8 cellular contexts compared by ENCODE assay signal in genomic region chr10:87092861-87093460, GRCh38. TPM values are rescaled to one million over a fixed set of nuclear protein-coding genes. Genes with fewer than 3 reads are reported as not detected.
DNase-seq lines count a peak whose midpoint lies in the region; TF ChIP-seq lines count a peak whose summit lies in the region.

No MANE protein-coding gene starts in this region.

- H3K9me3 ChIP-seq in HUES64 (ENCODE audit: insufficient read depth, low read depth, low read length): no peaks in the 10 kb centered on the region

- peaks cover 49% of the 10 kb centered on the region for H3K4me1 Mint-ChIP-seq in osteocyte (ENCODE audit: unreplicated experiment)

- peak overlapping the region; percentile 42 for H3K27ac ChIP-seq in HUES64 (ENCODE audit: low read depth, low read length)

- peak overlapping the region; percentile 86 for H3K4me3 Mint-ChIP-seq in osteocyte (ENCODE audit: unreplicated experiment)

- DNase-seq in EL (peak; percentile 51), fibroblast of peridontal ligament (ENCODE audit: extremely low read depth) (peak; percentile 37), osteocyte (ENCODE audit: extremely low spot score, unreplicated experiment) (no peak), NCI-H2107 (lab: John Stamatoyannopoulos, UW) (no peak), GM19240 (ENCODE audit: insufficient read length, low spot score) (no peak)
- DNase-seq in activated CD4-positive, alpha-beta T cell treated with anti-CD3 and anti-CD28 coated beads for 48 hours: peak; percentile 32
- DNase-seq in activated CD8-positive, alpha-beta memory T cell treated with anti-CD3 and anti-CD28 coated beads, Interleukin-2, amount 50 U/mL, for 48 hours: no peak

- H3K4me1 ChIP-seq in HUES64 (ENCODE audit: insufficient read depth, low read length): peaks cover 20% of the 10 kb centered on the region

- 1% methylated on average over 7 of the region's 7 CpGs for WGBS in HUES64

- peaks cover 23% of the 10 kb centered on the region for H3K36me3 ChIP-seq in HUES64 (ENCODE audit: insufficient read depth, low read length)

- H3K4me3 ChIP-seq in HUES64 (ENCODE audit: low read length): peak overlapping the region; percentile 77

- H3K9ac ChIP-seq in HUES64 (ENCODE audit: low read depth, low read length): peak overlapping the region; percentile 91

- H3K36me3 Mint-ChIP-seq in osteocyte (ENCODE audit: unreplicated experiment): peaks cover 7% of the 10 kb centered on the region

- no peak for TF ChIP-seq CTCF in osteocyte (IDR thresholded peaks at IDR 0.05)

- peak overlapping the region; percentile 89 for H3K27ac Mint-ChIP-seq in osteocyte (ENCODE audit: unreplicated experiment)

- no peaks in the 10 kb centered on the region for H3K27me3 ChIP-seq in HUES64 (ENCODE audit: insufficient read depth, low read length)

- H3K9me3 Mint-ChIP-seq in osteocyte (ENCODE audit: unreplicated experiment): no peaks in the 10 kb centered on the region

- H3K27me3 Mint-ChIP-seq in osteocyte (ENCODE audit: unreplicated experiment): no peaks in the 10 kb centered on the region

RNA-seq across cellular contexts. Expression of gene GLUD1, which starts 1.7 kb away (rescaled TPM):
- polyA plus RNA-seq in HUES64 (2013, experiment 1 of 2): 76.2 TPM
- 81.8 TPM for polyA plus RNA-seq in HUES64 (2013, experiment 2 of 2)
- total RNA-seq in osteocyte: 125 and 132 TPM in 2 replicates

RNA-seq across cellular contexts. Expression of gene SHLD2, which starts 2.0 kb away (rescaled TPM):
- polyA plus RNA-seq in HUES64 (2013, experiment 1 of 2): 21.2 TPM
- 22.3 TPM for polyA plus RNA-seq in HUES64 (2013, experiment 2 of 2)
- total RNA-seq in osteocyte: 26.3 and 29.3 TPM in 2 replicates

Comparison
In these comparisons a context has a peak if more than half of its experiments do, and no peak if none do; other contexts are left out.
1. DNase-seq: peak in EL (single experiment), activated CD4-positive, alpha-beta T cell treated with anti-CD3 and anti-CD28 coated beads for 48 hours (single experiment) and fibroblast of peridontal ligament (single experiment); none in osteocyte (single experiment), NCI-H2107 (single experiment), activated CD8-positive, alpha-beta memory T cell treated with anti-CD3 and anti-CD28 coated beads, Interleukin-2, amount 50 U/mL, for 48 hours (single experiment) and GM19240 (single experiment).